In the genomic region with DNA sequence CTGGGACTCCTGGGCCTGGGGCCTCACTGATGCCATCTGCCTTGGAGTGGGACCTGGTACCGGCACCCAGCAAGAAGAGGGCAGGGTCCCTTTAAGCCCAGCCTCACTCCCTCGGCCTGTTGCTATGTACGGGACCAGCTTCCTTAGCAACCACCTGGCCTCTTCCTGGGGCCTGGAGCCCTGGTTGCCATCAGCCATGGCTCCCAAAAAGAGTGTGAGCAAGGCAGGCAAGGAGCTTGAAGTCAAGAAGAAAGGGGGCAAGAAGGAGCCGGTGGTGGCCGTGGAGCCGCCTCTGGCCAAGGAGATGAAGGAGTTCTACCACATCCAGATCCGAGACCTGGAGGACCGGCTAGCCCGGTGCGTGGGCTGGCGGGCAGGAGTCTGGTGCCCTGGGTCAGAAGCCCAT, we compare ENCODE assay signal across 12 cellular contexts. TPM values are rescaled to one million over a fixed set of nuclear protein-coding genes. Genes with fewer than 3 reads are reported as not detected.
A peak's percentile ranks its signal among the peaks of the same experiment; 100 is the strongest.
DNase-seq lines count a peak whose midpoint lies in the region; ATAC-seq and TF ChIP-seq lines count a peak whose summit lies in the region.
"Had no signal": no experiment of that assay in that cellular context is flagged by ENCODE, and none has a peak within 500 bp of the region (broad histone marks: within the 10 kb centered on the region; RNA-seq: fewer than 3 reads in every experiment).

Gene CFAP157 (plus strand): TSS at position 153 of the 406 bp plus-strand sequence. CDS start 44 bp downstream, at position 197.

- DNase-seq in NCI-H2227 (lab: John Stamatoyannopoulos, UW; ENCODE audit: unreplicated experiment): peak; percentile 16
- no peak for DNase-seq in NCI-H2227 treated with DMSO at 0.1 percent for 48 hours (lab: John Stamatoyannopoulos, UW)
- DNase-seq in Jurkat, Clone E6-1 (ENCODE audit: low read depth, low spot score): no peak
- peak; percentile 59 for DNase-seq in WTC11 (ENCODE audit: low spot score)
- DNase-seq in naive thymus-derived CD8-positive, alpha-beta T cell: no peak
- DNase-seq in KG1 (lab: John Stamatoyannopoulos, UW): no peak
- DNase-seq in activated effector memory CD4-positive, alpha-beta T cell treated with anti-CD3 and anti-CD28 coated beads, Interleukin-2, amount 50 U/mL, for 16 hours: no peak
- no peak for DNase-seq in activated naive CD4-positive, alpha-beta T cell treated with anti-CD3 and anti-CD28 coated beads for 36 hours
- DNase-seq: NCI-H2171 treated with DMSO at 0.1 percent for 48 hours, ovary had no signal

- H3K4me1 Mint-ChIP-seq in WTC11: peaks cover 20% of the 10 kb centered on the region
- H3K4me1 Mint-ChIP-seq in naive thymus-derived CD8-positive, alpha-beta T cell: peaks cover 15 to 27% (median 25%) of the 10 kb centered on the region in 4 donors
- peaks cover 19% of the 10 kb centered on the region for H3K4me1 Mint-ChIP-seq in activated naive CD4-positive, alpha-beta T cell treated with anti-CD3 and anti-CD28 coated beads for 36 hours (ENCODE audit: low read depth)

- H3K27me3 Mint-ChIP-seq in WTC11 (ENCODE audit: low read depth): no peaks in the 10 kb centered on the region
- peaks cover 0 to 1% (median 0%) of the 10 kb centered on the region in 5 donors for H3K27me3 Mint-ChIP-seq in naive thymus-derived CD8-positive, alpha-beta T cell
- H3K27me3 Mint-ChIP-seq in activated naive CD4-positive, alpha-beta T cell treated with anti-CD3 and anti-CD28 coated beads for 36 hours (ENCODE audit: low read depth): no peaks in the 10 kb centered on the region
- H3K27me3 Mint-ChIP-seq: activated naive CD4-positive, alpha-beta T cell treated with anti-CD3 and anti-CD28 coated beads, Interleukin-2, amount 50 U/mL, for 24 hours had no signal

- no peaks in the 10 kb centered on the region for H3K36me3 Mint-ChIP-seq in WTC11
- no peaks in the 10 kb centered on the region for H3K36me3 Mint-ChIP-seq in naive thymus-derived CD8-positive, alpha-beta T cell
- H3K36me3 Mint-ChIP-seq in activated naive CD4-positive, alpha-beta T cell treated with anti-CD3 and anti-CD28 coated beads for 36 hours (ENCODE audit: low read depth): no peaks in the 10 kb centered on the region
- H3K36me3 Mint-ChIP-seq: activated naive CD4-positive, alpha-beta T cell treated with anti-CD3 and anti-CD28 coated beads, Interleukin-2, amount 50 U/mL, for 24 hours had no signal

- ATAC-seq in WTC11: peak; percentile 84
- ATAC-seq in naive thymus-derived CD8-positive, alpha-beta T cell: no peak

- peak within 1 kb of the TSS; percentile 2; the same call in 1 of the 2 replicates for H3K4me3 ChIP-seq in Jurkat, Clone E6-1 (ENCODE audit: low read length)
- H3K4me3 ChIP-seq: ovary had no signal

- H3K27ac Mint-ChIP-seq in WTC11: no peak within 1 kb of the TSS
- H3K27ac Mint-ChIP-seq in naive thymus-derived CD8-positive, alpha-beta T cell: peak within 1 kb of the TSS in 6 of 10 donors; percentile 27 to 87 (median 64)
- no peak within 1 kb of the TSS for H3K27ac Mint-ChIP-seq in activated naive CD4-positive, alpha-beta T cell treated with anti-CD3 and anti-CD28 coated beads for 36 hours
- H3K27ac Mint-ChIP-seq: activated naive CD4-positive, alpha-beta T cell treated with anti-CD3 and anti-CD28 coated beads, Interleukin-2, amount 50 U/mL, for 24 hours had no signal

- H3K9me3 Mint-ChIP-seq in WTC11: peaks cover 3% of the 10 kb centered on the region
- H3K9me3 Mint-ChIP-seq in naive thymus-derived CD8-positive, alpha-beta T cell: peaks cover 0 to 2% (median 0%) of the 10 kb centered on the region in 9 donors
- no peaks in the 10 kb centered on the region for H3K9me3 Mint-ChIP-seq in activated naive CD4-positive, alpha-beta T cell treated with anti-CD3 and anti-CD28 coated beads for 36 hours
- H3K9me3 Mint-ChIP-seq: activated naive CD4-positive, alpha-beta T cell treated with anti-CD3 and anti-CD28 coated beads, Interleukin-2, amount 50 U/mL, for 24 hours had no signal

- peak within 1 kb of the TSS; percentile 53 for H3K4me3 Mint-ChIP-seq in WTC11
- peak within 1 kb of the TSS in 2 of 10 donors; percentile 15 to 39 for H3K4me3 Mint-ChIP-seq in naive thymus-derived CD8-positive, alpha-beta T cell
- no peak within 1 kb of the TSS for H3K4me3 Mint-ChIP-seq in activated naive CD4-positive, alpha-beta T cell treated with anti-CD3 and anti-CD28 coated beads for 36 hours
- H3K4me3 Mint-ChIP-seq: activated naive CD4-positive, alpha-beta T cell treated with anti-CD3 and anti-CD28 coated beads, Interleukin-2, amount 50 U/mL, for 24 hours had no signal

- intact Hi-C loops in activated naive CD4-positive, alpha-beta T cell treated with anti-CD3 and anti-CD28 coated beads for 36 hours (cut with micrococcal nuclease): no loop called here

- TF ChIP-seq CTCF in WTC11 (IDR thresholded peaks at IDR 0.05): no peak

- POLR2A ChIA-PET in WTC11 (lab: Charles Lee): interaction anchor here (1.4 kb wide), 1 partner anchor 28 kb away, joined by 3 read pairs; no protein-coding TSS in a partner anchor
- POLR2A ChIA-PET in naive thymus-derived CD8-positive, alpha-beta T cell (lab: Charles Lee): interaction anchor here (1.0 kb wide), 1 partner anchor 9 kb away, joined by 3 read pairs; the partner anchor contains the start of gene PTRH1

- CTCF ChIA-PET in WTC11 (lab: Charles Lee): interaction anchor here (0.7 to 5.8 kb wide), 7 partner anchors 9 to 418 kb away, joined by 3 to 56 read pairs (median 5); partner anchors contain the start of genes PTRH1, TOR2A and TTC16
- CTCF ChIA-PET in activated naive CD4-positive, alpha-beta T cell treated with anti-CD3 and anti-CD28 coated beads for 36 hours (lab: Charles Lee): no interaction called here

TF ChIP-seq in WTC11, 78 proteins besides CTCF, POLR2A, EP300 and RAD21:
- TF ChIP-seq HMGXB4 (CRISPR knock-in tag; IDR thresholded peaks at IDR 0.05) (no peak), ETV6 (CRISPR knock-in tag; IDR thresholded peaks at IDR 0.05) (no peak), FOXP1 (CRISPR knock-in tag; IDR thresholded peaks at IDR 0.05; ENCODE audit: borderline replicate concordance) (peak; percentile 50; the same call in 1 of the 2 replicates), TP53 (CRISPR knock-in tag; IDR thresholded peaks at IDR 0.05) (no peak)

RNA-seq across cellular contexts. Expression of gene CFAP157, which starts in this region (rescaled TPM):
- 1.7 TPM for polyA plus RNA-seq in Jurkat, Clone E6-1 (2012; ENCODE audit: insufficient read depth, insufficient read length)
- total RNA-seq in WTC11 (2021): 0.07 to 0.22 TPM in 2 of 3 replicates, not detected in the other
- total RNA-seq in naive thymus-derived CD8-positive, alpha-beta T cell: under 1 TPM; 0.58 to 0.99 TPM
- under 1 TPM; 0.18 to 0.32 (median 0.23) TPM for polyA plus RNA-seq in naive thymus-derived CD8-positive, alpha-beta T cell
- total RNA-seq in activated naive CD4-positive, alpha-beta T cell treated with anti-CD3 and anti-CD28 coated beads for 36 hours: under 1 TPM in 1 of 2 experiments, not detected in 1; 0.07 TPM
- polyA plus RNA-seq: AG04450 had no signal

Comparison
In these comparisons a context has a peak if more than half of its experiments do, and no peak if none do; other contexts are left out.
1. Peak in DNase-seq and ATAC-seq in WTC11; RNA of the gene not detected or under 1 TPM.
2. H3K27ac Mint-ChIP-seq: peak in naive thymus-derived CD8-positive, alpha-beta T cell (6 of 10); none in WTC11 (single experiment) and activated naive CD4-positive, alpha-beta T cell treated with anti-CD3 and anti-CD28 coated beads for 36 hours (single experiment).